Comparison of ENCODE assay signal across 12 cellular contexts in the genomic region with DNA sequence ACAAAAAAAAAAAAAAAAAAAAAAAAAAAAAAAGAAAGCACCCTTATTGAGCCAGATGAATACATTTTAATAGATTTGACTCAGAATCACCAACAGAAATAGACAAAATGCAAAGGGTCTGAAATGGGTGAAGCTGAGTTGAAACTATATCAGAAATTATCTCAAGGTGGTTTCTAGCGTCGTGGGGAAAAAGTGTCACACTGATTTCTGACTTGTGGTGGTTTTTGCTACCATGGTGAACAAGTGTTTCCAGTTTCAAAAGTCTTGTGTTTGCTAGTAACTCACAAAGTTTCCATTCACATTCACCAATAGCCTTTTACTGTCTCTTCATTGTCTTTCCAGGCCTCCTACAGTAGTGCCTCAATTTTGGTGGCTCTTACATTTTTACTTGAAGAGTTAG.
DNase-seq lines count a peak whose midpoint lies in the region; ATAC-seq and TF ChIP-seq lines count a peak whose summit lies in the region.
"Had no signal": no experiment of that assay in that cellular context is flagged by ENCODE, and none has a peak within 500 bp of the region (broad histone marks: within the 10 kb centered on the region; RNA-seq: fewer than 3 reads in every experiment).

No MANE protein-coding gene starts in this region.

- no TSS peak for BruUV-seq in PC-3 (replicated peaks; lab: Mats Ljungman, UMichigan)

- CTCF ChIA-PET in PC-3 (lab: Charles Lee) = no interaction called here

- no peaks in the 10 kb centered on the region for H4K20me1 ChIP-seq in PC-3 (ENCODE audit: low read length)

- H3K36me3 ChIP-seq in PC-3 (ENCODE audit: low read depth, low read length) = no peaks in the 10 kb centered on the region
- H3K36me3 ChIP-seq: gastrocnemius medialis had no signal

- H3K4me3 ChIP-seq in GM12864 (ENCODE audit: low read depth, low read length) (no peak overlapping the region), PC-3 (ENCODE audit: low read length) (no peak overlapping the region)
- H3K4me3 ChIP-seq: gastrocnemius medialis had no signal

- H3K4me2 ChIP-seq in PC-3 (ENCODE audit: low read length) = no peak overlapping the region

- H3K9ac ChIP-seq in PC-3 (ENCODE audit: low read length) = no peak overlapping the region

- H3K27ac ChIP-seq in PC-3 (ENCODE audit: low read length) = no peak overlapping the region
- H3K27ac ChIP-seq: gastrocnemius medialis had no signal

- no peaks in the 10 kb centered on the region for H3F3A ChIP-seq in PC-3 (ENCODE audit: low read length, unreplicated experiment)

- H3K9me2 ChIP-seq in PC-3 (replicated peaks; ENCODE audit: low read length) = no peaks in the 10 kb centered on the region

- ATAC-seq in HG02642 (IDR thresholded peaks at IDR 0.05; ENCODE audit: poor library complexity, unreplicated experiment) = peak; percentile 85
- ATAC-seq in HG03457 (IDR thresholded peaks at IDR 0.05; ENCODE audit: unreplicated experiment) = peak; percentile 78
- no peak for ATAC-seq in PC-3
- ATAC-seq: gastrocnemius medialis, right cardiac atrium had no signal

- TF ChIP-seq CTCF in GM12864 (IDR thresholded peaks at IDR 0.05; ENCODE audit: low read depth, low read length, missing control alignments) (no peak), PC-3 (conservative IDR thresholded peaks at IDR 0.05; ENCODE audit: low read depth, low read length) (no peak)

- no peak overlapping the region for H2AFZ ChIP-seq in PC-3 (ENCODE audit: low read length)

- peak; percentile 78 for DNase-seq in GM12864 (ENCODE audit: low read depth)
- DNase-seq in GM19238 (ENCODE audit: insufficient read length, low spot score) = peak; percentile 5
- no peak for DNase-seq in PC-3
- DNase-seq in DMS53 (lab: John Stamatoyannopoulos, UW) = no peak
- no peak for DNase-seq in NCI-H1930 (lab: John Stamatoyannopoulos, UW)
- DNase-seq in HT-29 (ENCODE audit: low spot score) = no peak
- DNase-seq: gastrocnemius medialis, mammary epithelial cell, NCI-H524 treated with DMSO at 0.1 percent for 48 hours, right cardiac atrium had no signal

- POLR2A ChIA-PET in PC-3 (lab: Charles Lee; ENCODE audit: unreplicated experiment) = no interaction called here

- no peaks in the 10 kb centered on the region for H3K27me3 ChIP-seq in PC-3 (ENCODE audit: low read length)
- H3K27me3 ChIP-seq: gastrocnemius medialis had no signal

- H3K4me1 ChIP-seq in PC-3 (ENCODE audit: insufficient read depth, low read length) = no peaks in the 10 kb centered on the region
- H3K4me1 ChIP-seq: gastrocnemius medialis had no signal

- H3K79me2 ChIP-seq in PC-3 (ENCODE audit: low read length) = no peaks in the 10 kb centered on the region

- intact Hi-C loops in PC-3 (cut with micrococcal nuclease) = no loop called here

- H3K9me3 ChIP-seq in PC-3 (ENCODE audit: low read length) = no peaks in the 10 kb centered on the region
- H3K9me3 ChIP-seq: gastrocnemius medialis had no signal

Comparison
In these comparisons a context has a peak if more than half of its experiments do, and no peak if none do; other contexts are left out.
1. DNase-seq: peak in GM12864 (single experiment) and GM19238 (single experiment); none in PC-3 (single experiment), DMS53 (single experiment), NCI-H1930 (0 of 2) and HT-29 (single experiment).